ENCODE assay signal across 1 cellular context in the genomic region with DNA sequence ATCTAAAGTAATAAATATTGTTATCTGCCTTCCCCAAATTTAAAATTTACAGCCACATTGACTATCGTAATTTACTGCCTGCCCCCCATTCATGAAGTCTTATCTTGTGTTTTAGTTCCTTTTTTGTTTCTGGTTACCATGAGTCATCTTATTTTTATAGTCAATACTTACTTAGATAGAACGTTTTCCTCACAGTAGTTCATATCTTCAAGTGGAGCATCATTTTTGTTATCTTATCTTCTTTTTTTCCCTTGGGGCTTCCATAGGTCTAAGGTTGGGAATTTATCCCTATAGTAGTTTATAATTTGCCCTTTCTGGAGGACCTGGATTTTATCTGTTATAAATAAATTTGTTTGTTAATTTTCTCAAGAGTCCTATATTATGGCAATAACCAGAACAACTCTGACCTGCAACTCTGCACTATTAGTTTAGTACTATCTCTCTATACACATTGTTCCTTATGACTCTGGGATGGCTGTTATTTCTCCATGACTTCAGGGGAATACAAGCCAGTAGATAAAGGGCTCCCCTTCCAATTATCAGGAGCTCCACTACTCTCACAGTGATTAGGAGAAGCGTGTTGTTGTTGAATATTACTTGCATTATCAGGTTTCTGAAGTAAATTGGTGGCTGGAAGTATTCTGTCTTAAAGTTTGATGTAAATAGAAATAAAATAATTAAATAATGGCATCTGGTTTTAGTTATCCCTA.
TF ChIP-seq lines count a peak whose summit lies in the region.

No MANE protein-coding gene starts in this region.

TF ChIP-seq in K562, 482 proteins besides CTCF, POLR2A, EP300 and RAD21 (continued from another document and continues in another):
- TF ChIP-seq, protein P1, sequence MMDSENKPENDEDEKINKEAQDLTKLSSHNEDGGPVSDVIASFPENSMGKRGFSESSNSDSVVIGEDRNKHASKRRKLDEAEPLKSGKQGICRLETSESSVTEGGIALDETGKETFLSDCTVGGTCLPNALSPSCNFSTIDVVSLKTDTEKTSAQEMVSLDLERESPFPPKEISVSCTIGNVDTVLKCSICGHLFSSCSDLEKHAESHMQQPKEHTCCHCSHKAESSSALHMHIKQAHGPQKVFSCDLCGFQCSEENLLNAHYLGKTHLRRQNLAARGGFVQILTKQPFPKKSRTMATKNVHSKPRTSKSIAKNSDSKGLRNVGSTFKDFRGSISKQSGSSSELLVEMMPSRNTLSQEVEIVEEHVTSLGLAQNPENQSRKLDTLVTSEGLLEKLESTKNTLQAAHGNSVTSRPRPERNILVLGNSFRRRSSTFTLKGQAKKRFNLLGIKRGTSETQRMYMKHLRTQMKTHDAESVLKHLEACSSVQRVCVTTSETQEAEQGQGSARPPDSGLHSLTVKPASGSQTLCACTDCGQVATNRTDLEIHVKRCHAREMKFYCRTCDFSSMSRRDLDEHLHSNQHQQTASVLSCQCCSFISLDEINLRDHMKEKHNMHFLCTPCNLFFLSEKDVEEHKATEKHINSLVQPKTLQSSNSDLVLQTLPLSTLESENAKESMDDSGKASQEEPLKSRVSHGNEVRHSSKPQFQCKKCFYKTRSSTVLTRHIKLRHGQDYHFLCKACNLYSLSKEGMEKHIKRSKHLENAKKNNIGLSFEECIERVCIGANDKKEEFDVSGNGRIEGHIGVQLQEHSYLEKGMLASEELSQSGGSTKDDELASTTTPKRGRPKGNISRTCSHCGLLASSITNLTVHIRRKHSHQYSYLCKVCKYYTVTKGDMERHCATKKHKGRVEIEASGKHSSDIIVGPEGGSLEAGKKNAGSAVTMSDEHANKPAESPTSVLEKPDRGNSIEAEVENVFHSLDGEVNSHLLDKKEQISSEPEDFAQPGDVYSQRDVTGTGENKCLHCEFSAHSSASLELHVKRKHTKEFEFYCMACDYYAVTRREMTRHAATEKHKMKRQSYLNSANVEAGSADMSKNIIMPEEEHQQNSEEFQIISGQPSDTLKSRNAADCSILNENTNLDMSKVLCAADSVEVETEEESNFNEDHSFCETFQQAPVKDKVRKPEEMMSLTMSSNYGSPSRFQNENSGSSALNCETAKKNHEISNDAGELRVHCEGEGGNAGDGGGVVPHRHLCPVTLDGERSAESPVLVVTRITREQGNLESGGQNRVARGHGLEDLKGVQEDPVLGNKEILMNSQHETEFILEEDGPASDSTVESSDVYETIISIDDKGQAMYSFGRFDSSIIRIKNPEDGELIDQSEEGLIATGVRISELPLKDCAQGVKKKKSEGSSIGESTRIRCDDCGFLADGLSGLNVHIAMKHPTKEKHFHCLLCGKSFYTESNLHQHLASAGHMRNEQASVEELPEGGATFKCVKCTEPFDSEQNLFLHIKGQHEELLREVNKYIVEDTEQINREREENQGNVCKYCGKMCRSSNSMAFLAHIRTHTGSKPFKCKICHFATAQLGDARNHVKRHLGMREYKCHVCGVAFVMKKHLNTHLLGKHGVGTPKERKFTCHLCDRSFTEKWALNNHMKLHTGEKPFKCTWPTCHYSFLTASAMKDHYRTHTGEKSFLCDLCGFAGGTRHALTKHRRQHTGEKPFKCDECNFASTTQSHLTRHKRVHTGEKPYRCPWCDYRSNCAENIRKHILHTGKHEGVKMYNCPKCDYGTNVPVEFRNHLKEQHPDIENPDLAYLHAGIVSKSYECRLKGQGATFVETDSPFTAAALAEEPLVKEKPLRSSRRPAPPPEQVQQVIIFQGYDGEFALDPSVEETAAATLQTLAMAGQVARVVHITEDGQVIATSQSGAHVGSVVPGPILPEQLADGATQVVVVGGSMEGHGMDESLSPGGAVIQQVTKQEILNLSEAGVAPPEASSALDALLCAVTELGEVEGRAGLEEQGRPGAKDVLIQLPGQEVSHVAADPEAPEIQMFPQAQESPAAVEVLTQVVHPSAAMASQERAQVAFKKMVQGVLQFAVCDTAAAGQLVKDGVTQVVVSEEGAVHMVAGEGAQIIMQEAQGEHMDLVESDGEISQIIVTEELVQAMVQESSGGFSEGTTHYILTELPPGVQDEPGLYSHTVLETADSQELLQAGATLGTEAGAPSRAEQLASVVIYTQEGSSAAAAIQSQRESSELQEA (IDR thresholded peaks at IDR 0.05; ENCODE audit: low read depth): peak; percentile 69; the same call in 1 of the 2 replicates
- no peak for TF ChIP-seq ZNF79 (CRISPR knock-in tag; IDR thresholded peaks at IDR 0.05; ENCODE audit: low read depth)
- TF ChIP-seq ZKSCAN3 (CRISPR knock-in tag; IDR thresholded peaks at IDR 0.05): no peak
- TF ChIP-seq, protein P2, sequence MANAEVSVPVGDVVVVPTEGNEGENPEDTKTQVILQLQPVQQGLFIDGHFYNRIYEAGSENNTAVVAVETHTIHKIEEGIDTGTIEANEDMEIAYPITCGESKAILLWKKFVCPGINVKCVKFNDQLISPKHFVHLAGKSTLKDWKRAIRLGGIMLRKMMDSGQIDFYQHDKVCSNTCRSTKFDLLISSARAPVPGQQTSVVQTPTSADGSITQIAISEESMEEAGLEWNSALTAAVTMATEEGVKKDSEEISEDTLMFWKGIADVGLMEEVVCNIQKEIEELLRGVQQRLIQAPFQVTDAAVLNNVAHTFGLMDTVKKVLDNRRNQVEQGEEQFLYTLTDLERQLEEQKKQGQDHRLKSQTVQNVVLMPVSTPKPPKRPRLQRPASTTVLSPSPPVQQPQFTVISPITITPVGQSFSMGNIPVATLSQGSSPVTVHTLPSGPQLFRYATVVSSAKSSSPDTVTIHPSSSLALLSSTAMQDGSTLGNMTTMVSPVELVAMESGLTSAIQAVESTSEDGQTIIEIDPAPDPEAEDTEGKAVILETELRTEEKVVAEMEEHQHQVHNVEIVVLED (CRISPR knock-in tag; IDR thresholded peaks at IDR 0.05): no peak
- no peak for TF ChIP-seq ZBTB17 (CRISPR knock-in tag; IDR thresholded peaks at IDR 0.05)
- TF ChIP-seq ZNF146 (CRISPR knock-in tag; IDR thresholded peaks at IDR 0.05; ENCODE audit: unreplicated experiment): no peak
- TF ChIP-seq MTA3 (IDR thresholded peaks at IDR 0.05; ENCODE audit: borderline replicate concordance): no peak
- TF ChIP-seq CHAMP1 (IDR thresholded peaks at IDR 0.05): peak; percentile 70
- no peak for TF ChIP-seq ZBTB12 (CRISPR knock-in tag; IDR thresholded peaks at IDR 0.05)
- no peak for TF ChIP-seq KLF6 (CRISPR knock-in tag; IDR thresholded peaks at IDR 0.05; ENCODE audit: borderline replicate concordance)
- TF ChIP-seq, protein P3, sequence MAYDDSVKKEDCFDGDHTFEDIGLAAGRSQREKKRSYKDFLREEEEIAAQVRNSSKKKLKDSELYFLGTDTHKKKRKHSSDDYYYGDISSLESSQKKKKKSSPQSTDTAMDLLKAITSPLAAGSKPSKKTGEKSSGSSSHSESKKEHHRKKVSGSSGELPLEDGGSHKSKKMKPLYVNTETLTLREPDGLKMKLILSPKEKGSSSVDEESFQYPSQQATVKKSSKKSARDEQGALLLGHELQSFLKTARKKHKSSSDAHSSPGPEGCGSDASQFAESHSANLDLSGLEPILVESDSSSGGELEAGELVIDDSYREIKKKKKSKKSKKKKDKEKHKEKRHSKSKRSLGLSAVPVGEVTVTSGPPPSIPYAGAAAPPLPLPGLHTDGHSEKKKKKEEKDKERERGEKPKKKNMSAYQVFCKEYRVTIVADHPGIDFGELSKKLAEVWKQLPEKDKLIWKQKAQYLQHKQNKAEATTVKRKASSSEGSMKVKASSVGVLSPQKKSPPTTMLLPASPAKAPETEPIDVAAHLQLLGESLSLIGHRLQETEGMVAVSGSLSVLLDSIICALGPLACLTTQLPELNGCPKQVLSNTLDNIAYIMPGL (CRISPR knock-in tag; IDR thresholded peaks at IDR 0.05): no peak
- TF ChIP-seq FOSL1 (tag; conservative IDR thresholded peaks at IDR 0.05): peak; percentile 79
- TF ChIP-seq SMAD4 (CRISPR knock-in tag; conservative IDR thresholded peaks at IDR 0.05): no peak
- TF ChIP-seq ZNF224 (CRISPR knock-in tag; IDR thresholded peaks at IDR 0.05): no peak
- no peak for TF ChIP-seq ETV5 (CRISPR knock-in tag; IDR thresholded peaks at IDR 0.05; ENCODE audit: low read depth)
- TF ChIP-seq BRD9 (IDR thresholded peaks at IDR 0.05; ENCODE audit: low read depth, partially characterized antibody): peak; percentile 36
- no peak for TF ChIP-seq SMARCA5 (IDR thresholded peaks at IDR 0.05)
- TF ChIP-seq, protein P4, sequence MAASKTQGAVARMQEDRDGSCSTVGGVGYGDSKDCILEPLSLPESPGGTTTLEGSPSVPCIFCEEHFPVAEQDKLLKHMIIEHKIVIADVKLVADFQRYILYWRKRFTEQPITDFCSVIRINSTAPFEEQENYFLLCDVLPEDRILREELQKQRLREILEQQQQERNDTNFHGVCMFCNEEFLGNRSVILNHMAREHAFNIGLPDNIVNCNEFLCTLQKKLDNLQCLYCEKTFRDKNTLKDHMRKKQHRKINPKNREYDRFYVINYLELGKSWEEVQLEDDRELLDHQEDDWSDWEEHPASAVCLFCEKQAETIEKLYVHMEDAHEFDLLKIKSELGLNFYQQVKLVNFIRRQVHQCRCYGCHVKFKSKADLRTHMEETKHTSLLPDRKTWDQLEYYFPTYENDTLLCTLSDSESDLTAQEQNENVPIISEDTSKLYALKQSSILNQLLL (CRISPR knock-in tag; IDR thresholded peaks at IDR 0.05; ENCODE audit: borderline replicate concordance): no peak
- peak; percentile 57 for TF ChIP-seq CBFA2T2 (conservative IDR thresholded peaks at IDR 0.05)
- TF ChIP-seq ILF3 (IDR thresholded peaks at IDR 0.05; ENCODE audit: borderline replicate concordance): no peak
- no peak for TF ChIP-seq ZNF766 (CRISPR knock-in tag; conservative IDR thresholded peaks at IDR 0.05)
- no peak for TF ChIP-seq NR4A1 (CRISPR knock-in tag; IDR thresholded peaks at IDR 0.05)
- no peak for TF ChIP-seq NR4A1 (tag; IDR thresholded peaks at IDR 0.05)
- no peak for TF ChIP-seq SIRT6 (IDR thresholded peaks at IDR 0.05; ENCODE audit: low read depth, low read length)
- no peak for TF ChIP-seq ZNF445 (CRISPR knock-in tag; IDR thresholded peaks at IDR 0.05; ENCODE audit: low read depth)
- TF ChIP-seq ZFPM2 (CRISPR knock-in tag; IDR thresholded peaks at IDR 0.05): no peak
- no peak for TF ChIP-seq ZNF584 (CRISPR knock-in tag; IDR thresholded peaks at IDR 0.05; ENCODE audit: low read depth)
- no peak for TF ChIP-seq FOS (IDR thresholded peaks at IDR 0.05; ENCODE audit: extremely low read depth, insufficient read length)
- no peak for TF ChIP-seq GABPA (tag; conservative IDR thresholded peaks at IDR 0.05; ENCODE audit: low read depth)
